Comparison of ENCODE assay signal across 1 cellular context in genomic region chr3:150763841-150764483, GRCh38.
TF ChIP-seq lines count a peak whose summit lies in the region.

No MANE protein-coding gene starts in this region.

TF ChIP-seq in HepG2, 621 proteins besides CTCF, POLR2A, EP300 and RAD21 (continued from another document and continues in another):
- TF ChIP-seq ZNF329 (CRISPR knock-in tag; IDR thresholded peaks at IDR 0.05; ENCODE audit: low read depth) = no peak
- TF ChIP-seq ZNF761 (CRISPR knock-in tag; conservative IDR thresholded peaks at IDR 0.05) = no peak
- peak; percentile 53 for TF ChIP-seq XRCC5 (optimal IDR thresholded peaks at IDR 0.05; ENCODE audit: low read length)
- no peak for TF ChIP-seq HIVEP1 (CRISPR knock-in tag; IDR thresholded peaks at IDR 0.05)
- TF ChIP-seq PHF21A (CRISPR knock-in tag; IDR thresholded peaks at IDR 0.05) = no peak
- no peak for TF ChIP-seq ZNF7 (CRISPR knock-in tag; IDR thresholded peaks at IDR 0.05)
- TF ChIP-seq YEATS2 (CRISPR knock-in tag; IDR thresholded peaks at IDR 0.05; ENCODE audit: borderline replicate concordance) = no peak
- peak; percentile 86 to 90 for TF ChIP-seq HMGXB4 (CRISPR knock-in tag; IDR thresholded peaks at IDR 0.05; ENCODE audit: borderline replicate concordance in 1 of 2, low read depth in 1 of 2)
- no peak for TF ChIP-seq E2F5 (CRISPR knock-in tag; conservative IDR thresholded peaks at IDR 0.05)
- TF ChIP-seq ZBTB21 (CRISPR knock-in tag; IDR thresholded peaks at IDR 0.05) = no peak
- TF ChIP-seq JARID2 (CRISPR knock-in tag; IDR thresholded peaks at IDR 0.05; ENCODE audit: insufficient replicate concordance) = no peak
- TF ChIP-seq DNMT1 (CRISPR knock-in tag; IDR thresholded peaks at IDR 0.05) = no peak
- TF ChIP-seq ZNF337 (CRISPR knock-in tag; IDR thresholded peaks at IDR 0.05; ENCODE audit: borderline replicate concordance, low read depth) = peak; percentile 60; the same call in 1 of the 2 replicates
- TF ChIP-seq ZNF737 (CRISPR knock-in tag; IDR thresholded peaks at IDR 0.05; ENCODE audit: borderline replicate concordance) = no peak
- no peak for TF ChIP-seq ESRRA (CRISPR knock-in tag; IDR thresholded peaks at IDR 0.05; ENCODE audit: low read depth)
- TF ChIP-seq PHF8 (CRISPR knock-in tag; IDR thresholded peaks at IDR 0.05) = peak; percentile 55
- no peak for TF ChIP-seq SOX13 (IDR thresholded peaks at IDR 0.05)
- TF ChIP-seq SOX13 (CRISPR knock-in tag; conservative IDR thresholded peaks at IDR 0.05 in 1 of 2, IDR thresholded peaks at IDR 0.05 in 1 of 2) = peak in 1 of 2 experiments; percentile 39; a peak in 1 of 4 replicates
- no peak for TF ChIP-seq ZBTB42 (CRISPR knock-in tag; IDR thresholded peaks at IDR 0.05)
- TF ChIP-seq WIZ (CRISPR knock-in tag; IDR thresholded peaks at IDR 0.05) = no peak
- no peak for TF ChIP-seq TP53 (CRISPR knock-in tag; conservative IDR thresholded peaks at IDR 0.05)
- peak; percentile 52; the same call in 1 of the 2 replicates for TF ChIP-seq ZNF574 (CRISPR knock-in tag; IDR thresholded peaks at IDR 0.05)
- no peak for TF ChIP-seq ZNF251 (CRISPR knock-in tag; IDR thresholded peaks at IDR 0.05)
- no peak for TF ChIP-seq ZNF296 (CRISPR knock-in tag; conservative IDR thresholded peaks at IDR 0.05)
- TF ChIP-seq IKZF4 (CRISPR knock-in tag; IDR thresholded peaks at IDR 0.05; ENCODE audit: borderline replicate concordance, low read depth, not compliant biosample characterization) = no peak
- no peak for TF ChIP-seq LRRFIP1 (CRISPR knock-in tag; conservative IDR thresholded peaks at IDR 0.05)
- TF ChIP-seq ZNF33A (CRISPR knock-in tag; IDR thresholded peaks at IDR 0.05; ENCODE audit: borderline replicate concordance) = 0 out of 2 replicates have a peak, but pooled peaks have one; percentile 77
- TF ChIP-seq ZNF414 (CRISPR knock-in tag; IDR thresholded peaks at IDR 0.05) = no peak
- TF ChIP-seq RBM22 (optimal IDR thresholded peaks at IDR 0.05; ENCODE audit: low read length) = peak; percentile 94
- TF ChIP-seq KLF16 (CRISPR knock-in tag; IDR thresholded peaks at IDR 0.05) = 0 out of 4 replicates have a peak, but pooled peaks of 1 of the 2 experiments have one; percentile 11
- TF ChIP-seq HMGXB3 (CRISPR knock-in tag; IDR thresholded peaks at IDR 0.05; ENCODE audit: borderline replicate concordance) = 0 out of 2 replicates have a peak, but pooled peaks have one; percentile 46
- no peak for TF ChIP-seq JUN (CRISPR knock-in tag; IDR thresholded peaks at IDR 0.05)
- TF ChIP-seq GPN1 (CRISPR knock-in tag; IDR thresholded peaks at IDR 0.05; ENCODE audit: borderline replicate concordance) = no peak
- no peak for TF ChIP-seq GLI4 (CRISPR knock-in tag; IDR thresholded peaks at IDR 0.05; ENCODE audit: borderline replicate concordance)
- TF ChIP-seq MTF1 (CRISPR knock-in tag; IDR thresholded peaks at IDR 0.05) = no peak; the same call in 1 of the 2 replicates
- TF ChIP-seq ZNF510 (CRISPR knock-in tag; IDR thresholded peaks at IDR 0.05; ENCODE audit: low read depth) = no peak
- no peak for TF ChIP-seq ZNF773 (CRISPR knock-in tag; IDR thresholded peaks at IDR 0.05; ENCODE audit: borderline replicate concordance)
- TF ChIP-seq ZNF720 (CRISPR knock-in tag; IDR thresholded peaks at IDR 0.05) = no peak
- 0 out of 2 replicates have a peak, but pooled peaks have one; percentile 18 for TF ChIP-seq NCOR1 (IDR thresholded peaks at IDR 0.05; ENCODE audit: borderline replicate concordance, low read length)
- no peak for TF ChIP-seq ZMAT5 (CRISPR knock-in tag; IDR thresholded peaks at IDR 0.05; ENCODE audit: borderline replicate concordance, low read depth)
- TF ChIP-seq TMF1 (CRISPR knock-in tag; IDR thresholded peaks at IDR 0.05; ENCODE audit: low read depth) = no peak
- TF ChIP-seq ZBTB14 (CRISPR knock-in tag; IDR thresholded peaks at IDR 0.05) = peak; percentile 32; the same call in 1 of the 2 replicates
- TF ChIP-seq ZNF274 (CRISPR knock-in tag; IDR thresholded peaks at IDR 0.05) = no peak
- 0 out of 2 replicates have a peak, but pooled peaks have one; percentile 8 for TF ChIP-seq ZNF563 (CRISPR knock-in tag; IDR thresholded peaks at IDR 0.05)
- no peak for TF ChIP-seq TCF12 (IDR thresholded peaks at IDR 0.05)
- no peak; the same call in 1 of the 2 replicates for TF ChIP-seq TCF12 (CRISPR knock-in tag; IDR thresholded peaks at IDR 0.05)
- TF ChIP-seq MAFK (conservative IDR thresholded peaks at IDR 0.05 in 1 of 2, IDR thresholded peaks at IDR 0.05 in 1 of 2; ENCODE audit: low read length in 2 of 2) = no peak
- TF ChIP-seq MTA1 (CRISPR knock-in tag; IDR thresholded peaks at IDR 0.05; ENCODE audit: borderline replicate concordance) = no peak
